ENCODE assay signal across 10 cellular contexts in genomic region chr1:212179394-212180076, GRCh38.
A peak's percentile ranks its signal among the peaks of the same experiment; 100 is the strongest.
DNase-seq lines count a peak whose midpoint lies in the region; ATAC-seq, FAIRE-seq and TF ChIP-seq lines count a peak whose summit lies in the region.
"Had no signal": no experiment of that assay in that cellular context is flagged by ENCODE, and none has a peak within 500 bp of the region (broad histone marks: within the 10 kb centered on the region; RNA-seq: fewer than 3 reads in every experiment).

No MANE protein-coding gene starts in this region.

- DNase-seq in activated naive CD8-positive, alpha-beta T cell treated with anti-CD3 and anti-CD28 coated beads, Interleukin-2, amount 50 U/mL, for 24 hours: no peak
- no peak for DNase-seq in activated naive CD8-positive, alpha-beta T cell treated with anti-CD3 and anti-CD28 coated beads for 36 hours
- DNase-seq in foreskin melanocyte (peak; percentile 38), urothelium cell line (ENCODE audit: low spot score) (peak; percentile 65), NCI-H2081 treated with DMSO at 0.1 percent for 48 hours (lab: John Stamatoyannopoulos, UW) (no peak)

- H3K36me3 Mint-ChIP-seq in activated naive CD8-positive, alpha-beta T cell treated with anti-CD3 and anti-CD28 coated beads, Interleukin-2, amount 50 U/mL, for 24 hours (ENCODE audit: low read depth): no peaks in the 10 kb centered on the region
- H3K36me3 Mint-ChIP-seq in activated naive CD8-positive, alpha-beta T cell treated with anti-CD3 and anti-CD28 coated beads for 36 hours: no peaks in the 10 kb centered on the region

- no peaks in the 10 kb centered on the region for H3K27me3 Mint-ChIP-seq in activated naive CD8-positive, alpha-beta T cell treated with anti-CD3 and anti-CD28 coated beads, Interleukin-2, amount 50 U/mL, for 24 hours
- H3K27me3 Mint-ChIP-seq in activated naive CD8-positive, alpha-beta T cell treated with anti-CD3 and anti-CD28 coated beads for 36 hours: no peaks in the 10 kb centered on the region

- peak; percentile 93 for ATAC-seq in activated naive CD8-positive, alpha-beta T cell treated with anti-CD3 and anti-CD28 coated beads, Interleukin-2, amount 50 U/mL, for 24 hours
- ATAC-seq in SK-N-SH treated with all-trans-retinoic acid at 6 μM for 48 hours (peak; percentile 99), HG03378 (IDR thresholded peaks at IDR 0.05; ENCODE audit: unreplicated experiment) (no peak), GM21367 (IDR thresholded peaks at IDR 0.05; ENCODE audit: unreplicated experiment) (no peak)
- ATAC-seq: left lobe of liver had no signal

- no peak overlapping the region for H3K4me3 Mint-ChIP-seq in activated naive CD8-positive, alpha-beta T cell treated with anti-CD3 and anti-CD28 coated beads, Interleukin-2, amount 50 U/mL, for 24 hours
- no peak overlapping the region for H3K4me3 Mint-ChIP-seq in activated naive CD8-positive, alpha-beta T cell treated with anti-CD3 and anti-CD28 coated beads for 36 hours

- H3K9me3 Mint-ChIP-seq in activated naive CD8-positive, alpha-beta T cell treated with anti-CD3 and anti-CD28 coated beads, Interleukin-2, amount 50 U/mL, for 24 hours: no peaks in the 10 kb centered on the region
- no peaks in the 10 kb centered on the region for H3K9me3 Mint-ChIP-seq in activated naive CD8-positive, alpha-beta T cell treated with anti-CD3 and anti-CD28 coated beads for 36 hours

- H3K27ac Mint-ChIP-seq in activated naive CD8-positive, alpha-beta T cell treated with anti-CD3 and anti-CD28 coated beads, Interleukin-2, amount 50 U/mL, for 24 hours: no peak overlapping the region
- H3K27ac Mint-ChIP-seq in activated naive CD8-positive, alpha-beta T cell treated with anti-CD3 and anti-CD28 coated beads for 36 hours: no peak overlapping the region

- FAIRE-seq in urothelium cell line (lab: Jason Lieb, UNC): no peak
- FAIRE-seq: GM18507 had no signal

- peaks cover 4% of the 10 kb centered on the region for H3K4me1 Mint-ChIP-seq in activated naive CD8-positive, alpha-beta T cell treated with anti-CD3 and anti-CD28 coated beads, Interleukin-2, amount 50 U/mL, for 24 hours
- H3K4me1 Mint-ChIP-seq in activated naive CD8-positive, alpha-beta T cell treated with anti-CD3 and anti-CD28 coated beads for 36 hours: peaks cover 4% of the 10 kb centered on the region

TF ChIP-seq in SK-N-SH treated with all-trans-retinoic acid at 6 μM for 48 hours, 23 proteins besides CTCF, POLR2A, EP300 and RAD21:
- TF ChIP-seq ZFP30 (CRISPR knock-in tag; IDR thresholded peaks at IDR 0.05) (no peak), ZNF565 (CRISPR knock-in tag; conservative IDR thresholded peaks at IDR 0.05; ENCODE audit: low read depth) (no peak), GLIS3 (CRISPR knock-in tag; IDR thresholded peaks at IDR 0.05) (no peak), ESRRG (CRISPR knock-in tag; IDR thresholded peaks at IDR 0.05) (no peak), ARNTL (CRISPR knock-in tag; IDR thresholded peaks at IDR 0.05; ENCODE audit: borderline replicate concordance, low read depth) (no peak), ISL1 (CRISPR knock-in tag; IDR thresholded peaks at IDR 0.05) (no peak), CSDC2 (CRISPR knock-in tag; IDR thresholded peaks at IDR 0.05) (no peak), BACH2 (CRISPR knock-in tag; IDR thresholded peaks at IDR 0.05; ENCODE audit: borderline replicate concordance) (no peak), ZNF8 (CRISPR knock-in tag; IDR thresholded peaks at IDR 0.05) (no peak), TOX (CRISPR knock-in tag; IDR thresholded peaks at IDR 0.05; ENCODE audit: borderline replicate concordance) (no peak), PATZ1 (CRISPR knock-in tag; IDR thresholded peaks at IDR 0.05; ENCODE audit: borderline replicate concordance) (no peak)
- TF ChIP-seq, protein P1, sequence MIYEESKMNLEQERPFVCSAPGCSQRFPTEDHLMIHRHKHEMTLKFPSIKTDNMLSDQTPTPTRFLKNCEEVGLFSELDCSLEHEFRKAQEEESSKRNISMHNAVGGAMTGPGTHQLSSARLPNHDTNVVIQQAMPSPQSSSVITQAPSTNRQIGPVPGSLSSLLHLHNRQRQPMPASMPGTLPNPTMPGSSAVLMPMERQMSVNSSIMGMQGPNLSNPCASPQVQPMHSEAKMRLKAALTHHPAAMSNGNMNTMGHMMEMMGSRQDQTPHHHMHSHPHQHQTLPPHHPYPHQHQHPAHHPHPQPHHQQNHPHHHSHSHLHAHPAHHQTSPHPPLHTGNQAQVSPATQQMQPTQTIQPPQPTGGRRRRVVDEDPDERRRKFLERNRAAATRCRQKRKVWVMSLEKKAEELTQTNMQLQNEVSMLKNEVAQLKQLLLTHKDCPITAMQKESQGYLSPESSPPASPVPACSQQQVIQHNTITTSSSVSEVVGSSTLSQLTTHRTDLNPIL (CRISPR knock-in tag; IDR thresholded peaks at IDR 0.05; ENCODE audit: low read depth): no peak
- TF ChIP-seq, protein P2, sequence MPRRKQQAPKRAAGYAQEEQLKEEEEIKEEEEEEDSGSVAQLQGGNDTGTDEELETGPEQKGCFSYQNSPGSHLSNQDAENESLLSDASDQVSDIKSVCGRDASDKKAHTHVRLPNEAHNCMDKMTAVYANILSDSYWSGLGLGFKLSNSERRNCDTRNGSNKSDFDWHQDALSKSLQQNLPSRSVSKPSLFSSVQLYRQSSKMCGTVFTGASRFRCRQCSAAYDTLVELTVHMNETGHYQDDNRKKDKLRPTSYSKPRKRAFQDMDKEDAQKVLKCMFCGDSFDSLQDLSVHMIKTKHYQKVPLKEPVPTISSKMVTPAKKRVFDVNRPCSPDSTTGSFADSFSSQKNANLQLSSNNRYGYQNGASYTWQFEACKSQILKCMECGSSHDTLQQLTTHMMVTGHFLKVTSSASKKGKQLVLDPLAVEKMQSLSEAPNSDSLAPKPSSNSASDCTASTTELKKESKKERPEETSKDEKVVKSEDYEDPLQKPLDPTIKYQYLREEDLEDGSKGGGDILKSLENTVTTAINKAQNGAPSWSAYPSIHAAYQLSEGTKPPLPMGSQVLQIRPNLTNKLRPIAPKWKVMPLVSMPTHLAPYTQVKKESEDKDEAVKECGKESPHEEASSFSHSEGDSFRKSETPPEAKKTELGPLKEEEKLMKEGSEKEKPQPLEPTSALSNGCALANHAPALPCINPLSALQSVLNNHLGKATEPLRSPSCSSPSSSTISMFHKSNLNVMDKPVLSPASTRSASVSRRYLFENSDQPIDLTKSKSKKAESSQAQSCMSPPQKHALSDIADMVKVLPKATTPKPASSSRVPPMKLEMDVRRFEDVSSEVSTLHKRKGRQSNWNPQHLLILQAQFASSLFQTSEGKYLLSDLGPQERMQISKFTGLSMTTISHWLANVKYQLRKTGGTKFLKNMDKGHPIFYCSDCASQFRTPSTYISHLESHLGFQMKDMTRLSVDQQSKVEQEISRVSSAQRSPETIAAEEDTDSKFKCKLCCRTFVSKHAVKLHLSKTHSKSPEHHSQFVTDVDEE (CRISPR knock-in tag; IDR thresholded peaks at IDR 0.05): no peak
- TF ChIP-seq, protein P3, sequence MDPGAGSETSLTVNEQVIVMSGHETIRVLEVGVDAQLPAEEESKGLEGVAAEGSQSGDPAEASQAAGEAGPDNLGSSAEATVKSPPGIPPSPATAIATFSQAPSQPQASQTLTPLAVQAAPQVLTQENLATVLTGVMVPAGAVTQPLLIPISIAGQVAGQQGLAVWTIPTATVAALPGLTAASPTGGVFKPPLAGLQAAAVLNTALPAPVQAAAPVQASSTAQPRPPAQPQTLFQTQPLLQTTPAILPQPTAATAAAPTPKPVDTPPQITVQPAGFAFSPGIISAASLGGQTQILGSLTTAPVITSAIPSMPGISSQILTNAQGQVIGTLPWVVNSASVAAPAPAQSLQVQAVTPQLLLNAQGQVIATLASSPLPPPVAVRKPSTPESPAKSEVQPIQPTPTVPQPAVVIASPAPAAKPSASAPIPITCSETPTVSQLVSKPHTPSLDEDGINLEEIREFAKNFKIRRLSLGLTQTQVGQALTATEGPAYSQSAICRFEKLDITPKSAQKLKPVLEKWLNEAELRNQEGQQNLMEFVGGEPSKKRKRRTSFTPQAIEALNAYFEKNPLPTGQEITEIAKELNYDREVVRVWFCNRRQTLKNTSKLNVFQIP (CRISPR knock-in tag; IDR thresholded peaks at IDR 0.05; ENCODE audit: borderline replicate concordance, low read depth): no peak

Comparison
In these comparisons a context has a peak if more than half of its experiments do, and no peak if none do; other contexts are left out.
1. ATAC-seq: peak in activated naive CD8-positive, alpha-beta T cell treated with anti-CD3 and anti-CD28 coated beads, Interleukin-2, amount 50 U/mL, for 24 hours (single experiment) and SK-N-SH treated with all-trans-retinoic acid at 6 μM for 48 hours (single experiment); none in HG03378 (single experiment) and GM21367 (single experiment).
2. DNase-seq: peak in foreskin melanocyte (single experiment) and urothelium cell line (single experiment); none in activated naive CD8-positive, alpha-beta T cell treated with anti-CD3 and anti-CD28 coated beads, Interleukin-2, amount 50 U/mL, for 24 hours (single experiment), activated naive CD8-positive, alpha-beta T cell treated with anti-CD3 and anti-CD28 coated beads for 36 hours (single experiment) and NCI-H2081 treated with DMSO at 0.1 percent for 48 hours (single experiment).